In genomic region chr2:84641016-84641415, GRCh38 we compare ENCODE assay signal across 31 cellular contexts.
"Had no signal": no experiment of that assay in that cellular context is flagged by ENCODE, and none has a peak within 500 bp of the region (broad histone marks: within the 10 kb centered on the region; RNA-seq: fewer than 3 reads in every experiment).

No MANE protein-coding gene starts in this region.

- H3K36me3 ChIP-seq: gastroesophageal sphincter, heart right ventricle had no signal

- H3K27ac Mint-ChIP-seq: activated CD4-positive, alpha-beta memory T cell treated with anti-CD3 and anti-CD28 coated beads for 36 hours; activated CD4-positive, alpha-beta T cell treated with anti-CD3 and anti-CD28 coated beads for 36 hours; activated CD4-positive, alpha-beta T cell treated with anti-CD3 and anti-CD28 coated beads, Interleukin-2, amount 10 ng/mL, durations not matched to agents 24 days and 14 days; activated CD8-positive, alpha-beta memory T cell treated with anti-CD3 and anti-CD28 coated beads, Interleukin-2, amount 10 ng/mL, durations not matched to agents 7 days and 5 days; activated CD8-positive, alpha-beta T cell treated with anti-CD3 and anti-CD28 coated beads, Interleukin-2, amount 10 ng/mL, durations not matched to agents 7 days and 5 days; activated naive CD8-positive, alpha-beta T cell; activated T-helper 1 cell treated with anti-CD3 and anti-CD28 coated beads, Interleukin-12 subunit alpha, Interleukin-12 subunit beta, Interleukin-2, Interleukin-4 antibody, amounts not matched to agents 30 ng/mL and 10 ng/mL and 1 ng/mL, durations not matched to agents 14 hours and 24 hours and 36 hours; activated T-helper 2 cell treated with anti-CD3 and anti-CD28 coated beads, Interferon-gamma antibody, Interleukin-2, Interleukin-4, amounts not matched to agents 10 μg/mL and 5 μg/mL and 100 μg/mL, durations not matched to agents 14 hours and 24 hours and 36 hours; dendritic cell treated with granulocyte-macrophage colony-stimulating factor and Interleukin-4, amounts not matched to agents 40 ng/mL and 50 ng/mL, for 4 days; endodermal cell; T-helper 17 cell; T-helper 2 cell treated with Interferon-gamma antibody and Interleukin-4, amounts not matched to agents 5 μg/mL and 100 μg/mL, for 36 hours had no signal

- H3K4me3 Mint-ChIP-seq: activated CD4-positive, alpha-beta memory T cell treated with anti-CD3 and anti-CD28 coated beads for 36 hours; activated CD4-positive, alpha-beta T cell treated with anti-CD3 and anti-CD28 coated beads for 36 hours; activated CD4-positive, alpha-beta T cell treated with anti-CD3 and anti-CD28 coated beads, Interleukin-2, amount 10 ng/mL, durations not matched to agents 24 days and 14 days; activated CD8-positive, alpha-beta memory T cell treated with anti-CD3 and anti-CD28 coated beads, Interleukin-2, amount 10 ng/mL, durations not matched to agents 7 days and 5 days; activated CD8-positive, alpha-beta T cell treated with anti-CD3 and anti-CD28 coated beads, Interleukin-2, amount 10 ng/mL, durations not matched to agents 7 days and 5 days; activated naive CD8-positive, alpha-beta T cell; activated T-helper 1 cell treated with anti-CD3 and anti-CD28 coated beads, Interleukin-12 subunit alpha, Interleukin-12 subunit beta, Interleukin-2, Interleukin-4 antibody, amounts not matched to agents 30 ng/mL and 10 ng/mL and 1 ng/mL, durations not matched to agents 14 hours and 24 hours and 36 hours; dendritic cell treated with granulocyte-macrophage colony-stimulating factor and Interleukin-4, amounts not matched to agents 40 ng/mL and 50 ng/mL, for 4 days; endodermal cell; T-helper 17 cell; T-helper 2 cell treated with Interferon-gamma antibody and Interleukin-4, amounts not matched to agents 5 μg/mL and 100 μg/mL, for 36 hours had no signal

- H3K36me3 Mint-ChIP-seq: activated CD4-positive, alpha-beta memory T cell treated with anti-CD3 and anti-CD28 coated beads for 36 hours had no signal

- H3K27ac ChIP-seq: coronary artery, gastroesophageal sphincter, heart right ventricle had no signal

- ATAC-seq: activated CD4-positive, alpha-beta T cell treated with anti-CD3 and anti-CD28 coated beads for 36 hours; activated CD8-positive, alpha-beta memory T cell treated with anti-CD3 and anti-CD28 coated beads, Interleukin-2, amount 10 ng/mL, durations not matched to agents 7 days and 5 days; activated CD8-positive, alpha-beta T cell treated with anti-CD3 and anti-CD28 coated beads, Interleukin-2, amount 10 ng/mL, durations not matched to agents 7 days and 5 days; esophagus mucosa; gastroesophageal sphincter; heart right ventricle; T-helper 17 cell had no signal

- H3K4me3 ChIP-seq: coronary artery, dorsolateral prefrontal cortex, gastroesophageal sphincter, heart right ventricle had no signal

- H3K27me3 ChIP-seq: dorsolateral prefrontal cortex, gastroesophageal sphincter, heart right ventricle had no signal

- DNase-seq: activated CD4-positive, alpha-beta memory T cell treated with anti-CD3 and anti-CD28 coated beads for 36 hours; activated CD4-positive, alpha-beta T cell treated with anti-CD3 and anti-CD28 coated beads for 36 hours; activated CD4-positive, alpha-beta T cell treated with anti-CD3 and anti-CD28 coated beads, Interleukin-2, amount 10 ng/mL, durations not matched to agents 24 days and 14 days; activated CD4-positive, CD25-positive, alpha-beta regulatory T cell; activated CD4-positive, CD25-positive, alpha-beta regulatory T cell treated with anti-CD3 and anti-CD28 coated beads, Interleukin-2, amount 50 U/mL, for 72 hours; activated CD8-positive, alpha-beta memory T cell treated with anti-CD3 and anti-CD28 coated beads, Interleukin-2, amount 10 ng/mL, durations not matched to agents 7 days and 5 days; activated CD8-positive, alpha-beta memory T cell treated with anti-CD3 and anti-CD28 coated beads, Interleukin-2, amount 50 U/mL, for 4 hours; activated CD8-positive, alpha-beta T cell treated with anti-CD3 and anti-CD28 coated beads, Interleukin-2, amount 10 ng/mL, durations not matched to agents 7 days and 5 days; activated effector memory CD4-positive, alpha-beta T cell treated with anti-CD3 and anti-CD28 coated beads, Interleukin-2, amount 50 U/mL, for 16 hours; activated naive CD4-positive, alpha-beta T cell treated with anti-CD3 and anti-CD28 coated beads, Interleukin-2, amount 50 U/mL, for 16 hours; activated T-cell treated with anti-CD3 and anti-CD28 coated beads, Interleukin-2, amount 50 U/mL, for 1 hour; activated T-cell treated with anti-CD3 and anti-CD28 coated beads, Interleukin-2, amount 50 U/mL, for 48 hours; amniotic stem cell; anterior cingulate cortex; caudate nucleus; dorsolateral prefrontal cortex; effector memory CD4-positive, alpha-beta T cell; endodermal cell; foreskin fibroblast; heart right ventricle; T-helper 1 cell; T-helper 17 cell; T1000 had no signal

- H3K4me1 Mint-ChIP-seq: activated CD4-positive, alpha-beta T cell treated with anti-CD3 and anti-CD28 coated beads, Interleukin-2, amount 10 ng/mL, durations not matched to agents 24 days and 14 days; activated CD8-positive, alpha-beta memory T cell treated with anti-CD3 and anti-CD28 coated beads, Interleukin-2, amount 10 ng/mL, durations not matched to agents 7 days and 5 days had no signal

- H3K27me3 Mint-ChIP-seq: activated CD4-positive, alpha-beta memory T cell treated with anti-CD3 and anti-CD28 coated beads for 36 hours; activated CD4-positive, alpha-beta T cell treated with anti-CD3 and anti-CD28 coated beads for 36 hours; activated CD8-positive, alpha-beta memory T cell treated with anti-CD3 and anti-CD28 coated beads, Interleukin-2, amount 10 ng/mL, durations not matched to agents 7 days and 5 days; activated naive CD8-positive, alpha-beta T cell; T-helper 17 cell had no signal

- H3K9me3 ChIP-seq: gastroesophageal sphincter had no signal

- H3K9me3 Mint-ChIP-seq: dendritic cell treated with granulocyte-macrophage colony-stimulating factor and Interleukin-4, amounts not matched to agents 40 ng/mL and 50 ng/mL, for 4 days had no signal

- H3K4me1 ChIP-seq: gastroesophageal sphincter, heart right ventricle had no signal
